16 cellular contexts compared by ENCODE assay signal in genomic region chr15:91860498-91860897, GRCh38. TPM values are rescaled to one million over a fixed set of nuclear protein-coding genes. Genes with fewer than 3 reads are reported as not detected.
DNase-seq lines count a peak whose midpoint lies in the region; ATAC-seq and TF ChIP-seq lines count a peak whose summit lies in the region.
"Had no signal": no experiment of that assay in that cellular context is flagged by ENCODE, and none has a peak within 500 bp of the region (broad histone marks: within the 10 kb centered on the region; RNA-seq: fewer than 3 reads in every experiment).

No MANE protein-coding gene starts in this region.

- peak; percentile 86 for DNase-seq in G401 (ENCODE audit: low spot score)
- peak; percentile 66 for DNase-seq in coronary artery (ENCODE audit: low spot score)
- DNase-seq in osteoblast (ENCODE audit: insufficient read length, low spot score, missing footprints) = peak; percentile 14
- DNase-seq in NOMO-1 (lab: John Stamatoyannopoulos, UW; ENCODE audit: unreplicated experiment in 2 of 2) = no peak
- no peak for DNase-seq in tibial artery
- no peak for DNase-seq in activated T-cell treated with anti-CD3 and anti-CD28 coated beads, Interleukin-2, amount 50 U/mL, for 4 hours
- DNase-seq: 8988T; BE2C; EL; NCI-H1105 treated with DMSO at 0.1 percent for 48 hours; NCI-H1694 treated with DMSO at 0.1 percent for 48 hours; NK-92 treated with Interleukin-12 subunit alpha and Interleukin-12 subunit beta, amount 100 ng/mL, for 24 hours had no signal

- no peaks in the 10 kb centered on the region for H3K9me3 Mint-ChIP-seq in activated T-cell treated with anti-CD3 and anti-CD28 coated beads, Interleukin-2, amount 50 U/mL, for 4 hours

- TF ChIP-seq CTCF in coronary artery (IDR thresholded peaks at IDR 0.05) (no peak), osteoblast (IDR thresholded peaks at IDR 0.05; ENCODE audit: extremely low read depth, low read depth, low read length) (no peak), tibial artery (IDR thresholded peaks at IDR 0.05) (no peak)

- H3K27ac ChIP-seq in BLaER1 (no peak overlapping the region), coronary artery (no peak overlapping the region), osteoblast (ENCODE audit: low read depth, low read length) (no peak overlapping the region), tibial artery (no peak overlapping the region)
- H3K27ac ChIP-seq: RWPE1 had no signal

- peaks cover 89% of the 10 kb centered on the region for H3K4me1 Mint-ChIP-seq in activated T-cell treated with anti-CD3 and anti-CD28 coated beads, Interleukin-2, amount 50 U/mL, for 4 hours (ENCODE audit: low read depth)

- in situ Hi-C loops in G401 (cut with HindIII; ENCODE audit: low sequenced_read_pairs) = no loop called here

- H3K36me3 ChIP-seq in BLaER1 (no peaks in the 10 kb centered on the region), osteoblast (ENCODE audit: insufficient read depth, low read length) (no peaks in the 10 kb centered on the region), tibial artery (no peaks in the 10 kb centered on the region)
- H3K36me3 ChIP-seq: BE2C had no signal

- H3K4me2 ChIP-seq in BLaER1 = peak overlapping the region; percentile 58; the same call in 1 of the 2 replicates
- H3K4me2 ChIP-seq in osteoblast (ENCODE audit: insufficient read depth, low read length) = no peak overlapping the region

- ATAC-seq in GM18858 (IDR thresholded peaks at IDR 0.05; ENCODE audit: unreplicated experiment) = no peak
- ATAC-seq in activated T-cell treated with anti-CD3 and anti-CD28 coated beads, Interleukin-2, amount 50 U/mL, for 4 hours = no peak
- ATAC-seq: PC-3 had no signal

- no peaks in the 10 kb centered on the region for H3K36me3 Mint-ChIP-seq in activated T-cell treated with anti-CD3 and anti-CD28 coated beads, Interleukin-2, amount 50 U/mL, for 4 hours (ENCODE audit: insufficient read depth)

- no peak overlapping the region for H3K4me3 Mint-ChIP-seq in activated T-cell treated with anti-CD3 and anti-CD28 coated beads, Interleukin-2, amount 50 U/mL, for 4 hours

- H3K4me3 ChIP-seq in BLaER1 (no peak overlapping the region), coronary artery (no peak overlapping the region), osteoblast (ENCODE audit: insufficient read depth, low read length) (no peak overlapping the region), tibial artery (no peak overlapping the region)

- peaks cover 74% of the 10 kb centered on the region for H3K4me1 ChIP-seq in BLaER1
- H3K4me1 ChIP-seq in osteoblast (ENCODE audit: insufficient read depth, low read length) = peaks cover under 1% of the 10 kb centered on the region
- H3K4me1 ChIP-seq in tibial artery = peaks cover 0 to 30% (median 9%) of the 10 kb centered on the region in 4 donors

- H4K20me1 ChIP-seq in BLaER1 (peaks cover 40% of the 10 kb centered on the region), osteoblast (ENCODE audit: insufficient read depth, low read length) (no peaks in the 10 kb centered on the region)

- H3K9ac ChIP-seq in BLaER1 = no peak overlapping the region

- no peaks in the 10 kb centered on the region for H3K27me3 Mint-ChIP-seq in activated T-cell treated with anti-CD3 and anti-CD28 coated beads, Interleukin-2, amount 50 U/mL, for 4 hours (ENCODE audit: low read depth)

- H3K9me3 ChIP-seq in BLaER1 (no peaks in the 10 kb centered on the region), osteoblast (ENCODE audit: low read depth, low read length) (no peaks in the 10 kb centered on the region), tibial artery (no peaks in the 10 kb centered on the region)
- H3K9me3 ChIP-seq: BE2C had no signal

- intact Hi-C loops in tibial artery (cut with DNase I; ENCODE audit: low total_unique reads) = no loop called here

- peaks cover 35% of the 10 kb centered on the region for H3K79me2 ChIP-seq in osteoblast (ENCODE audit: insufficient read depth, low read length)

- no peak overlapping the region for H2AFZ ChIP-seq in osteoblast (ENCODE audit: low read length)

- H3K27me3 ChIP-seq in BLaER1 (no peaks in the 10 kb centered on the region), osteoblast (ENCODE audit: insufficient read depth, low read length) (no peaks in the 10 kb centered on the region), tibial artery (no peaks in the 10 kb centered on the region)
- H3K27me3 ChIP-seq: BE2C had no signal

RNA-seq across cellular contexts. Expression of gene SLCO3A1, which starts 7.0 kb away (rescaled TPM):
- total RNA-seq in G401 (2014; rRNA removed; shearing (Covaris generic)) = not detected in 2 replicates
- total RNA-seq in osteoblast = 5.3 and 5.4 TPM in 2 replicates
- 1 to 10 TPM; 3.6 to 6.1 (median 4.8) TPM for total RNA-seq in activated T-cell treated with anti-CD3 and anti-CD28 coated beads, Interleukin-2, amount 50 U/mL, for 4 hours

Comparison
In these comparisons a context has a peak if more than half of its experiments do, and no peak if none do; other contexts are left out.
1. DNase-seq: peak in G401 (single experiment), coronary artery (single experiment) and osteoblast (single experiment); none in NOMO-1 (0 of 2), tibial artery (0 of 2) and activated T-cell treated with anti-CD3 and anti-CD28 coated beads, Interleukin-2, amount 50 U/mL, for 4 hours (single experiment).